ENCODE assay signal across 27 cellular contexts in the genomic region with DNA sequence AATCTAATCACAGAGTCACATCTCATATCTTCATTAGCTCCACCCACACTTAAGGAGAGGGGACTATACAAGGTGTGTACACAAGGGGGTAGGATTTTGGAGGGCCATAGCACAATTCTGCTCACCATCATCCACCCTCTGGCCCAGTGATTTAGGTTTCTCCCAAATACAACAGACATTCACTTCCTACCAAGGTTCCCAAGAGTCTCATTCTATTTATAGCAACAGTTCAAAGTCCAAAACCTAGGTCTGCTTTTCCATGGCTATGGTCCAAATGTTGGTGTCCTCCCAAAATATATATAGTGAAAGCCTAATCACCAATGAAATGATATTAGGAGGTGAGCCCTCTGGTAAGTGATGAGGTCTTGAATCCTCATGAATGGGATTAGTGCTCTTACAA.
"Had no signal": no experiment of that assay in that cellular context is flagged by ENCODE, and none has a peak within 500 bp of the region (broad histone marks: within the 10 kb centered on the region; RNA-seq: fewer than 3 reads in every experiment).

No MANE protein-coding gene starts in this region.

- H3K36me3 ChIP-seq: left ventricle myocardium inferior, lower lobe of right lung, neural progenitor cell, neutrophil, right atrium auricular region, suprapubic skin, thoracic aorta, tibial artery, upper lobe of right lung had no signal

- H3K9me3 ChIP-seq: left ventricle myocardium inferior, lower lobe of right lung, neutrophil, right atrium auricular region, suprapubic skin, thoracic aorta, tibial artery, upper lobe of right lung had no signal

- FAIRE-seq: keratinocyte, urothelium cell line had no signal

- H3K27ac ChIP-seq: lower lobe of right lung, neural progenitor cell, neutrophil, parathyroid adenoma, skin epidermis, suprapubic skin, thoracic aorta, tibial artery, upper lobe of right lung had no signal

- H3K27me3 ChIP-seq: neural progenitor cell, neutrophil, right atrium auricular region, suprapubic skin, upper lobe of right lung had no signal

- H3K4me2 ChIP-seq: neural progenitor cell had no signal

- H3K4me3 ChIP-seq: left ventricle myocardium inferior, lower lobe of right lung, neural progenitor cell, right atrium auricular region, skin epidermis, suprapubic skin, thoracic aorta, tibial artery, upper lobe of right lung had no signal

- ATAC-seq: lower lobe of right lung, natural killer cell, sciatic nerve, upper lobe of right lung had no signal

- DNase-seq: hippocampal formation; kidney glomerular epithelial cell; lower lobe of right lung; mammary epithelial cell; mesenchymal stem cell; natural killer cell; nephron progenitor cell; occipital lobe; stimulated activated CD4-positive, alpha-beta T cell treated with anti-CD3 and anti-CD28 coated beads, Interleukin-12 subunit alpha, Interleukin-12 subunit beta, amount 100 ng/mL, for 4 hours; stimulated activated CD4-positive, alpha-beta T cell treated with anti-CD3 and anti-CD28 coated beads, Interleukin-15, amount 100 ng/mL, for 24 hours; stimulated activated CD4-positive, alpha-beta T cell treated with anti-CD3 and anti-CD28 coated beads, Interleukin-2, amount 100 ng/mL, for 24 hours; stimulated activated CD4-positive, alpha-beta T cell treated with anti-CD3 and anti-CD28 coated beads, Interleukin-4, amount 100 ng/mL, for 1 hour; stimulated activated naive CD4-positive, alpha-beta T cell; tibial artery; trophoblast cell; upper lobe of right lung had no signal

- H3K4me1 ChIP-seq: lower lobe of right lung, neural progenitor cell, parathyroid adenoma, suprapubic skin, tibial artery, upper lobe of right lung had no signal
